In genomic region chr12:4276524-4277204, GRCh38 we compare ENCODE assay signal across 8 cellular contexts. TPM values are rescaled to one million over a fixed set of nuclear protein-coding genes. Genes with fewer than 3 reads are reported as not detected.
A peak's percentile ranks its signal among the peaks of the same experiment; 100 is the strongest.
DNase-seq lines count a peak whose midpoint lies in the region; ATAC-seq and TF ChIP-seq lines count a peak whose summit lies in the region.

No MANE protein-coding gene starts in this region.

- peak; percentile 40 for ATAC-seq in GM21529 (IDR thresholded peaks at IDR 0.05; ENCODE audit: unreplicated experiment)
- ATAC-seq in HG03039 (IDR thresholded peaks at IDR 0.05; ENCODE audit: unreplicated experiment): no peak

- peak overlapping the region; percentile 93 for H3K4me3 Mint-ChIP-seq in T-helper 2 cell treated with Interferon-gamma antibody and Interleukin-4, amounts not matched to agents 5 μg/mL and 100 μg/mL, for 36 hours

- peak in 13 of 14 donors; percentile 30 to 78 (median 66) for DNase-seq in C1 segment of cervical spinal cord (lab: John Stamatoyannopoulos, UW)
- DNase-seq in NCI-H128 (lab: John Stamatoyannopoulos, UW; ENCODE audit: unreplicated experiment): peak; percentile 70
- DNase-seq in T-helper 2 cell treated with Interferon-gamma antibody and Interleukin-4, amounts not matched to agents 5 μg/mL and 100 μg/mL, for 36 hours (ENCODE audit: low spot score): peak; percentile 79
- DNase-seq in ascending aorta (ENCODE audit: low spot score in 2 of 2): peak; percentile 63 to 95
- DNase-seq in right atrium auricular region (ENCODE audit: low spot score): peak; percentile 90
- DNase-seq in renal cortical epithelial cell (ENCODE audit: low read depth): peak; percentile 71

- no peaks in the 10 kb centered on the region for H3K9me3 ChIP-seq in ascending aorta
- H3K9me3 ChIP-seq in right atrium auricular region: no peaks in the 10 kb centered on the region

- peak overlapping the region; percentile 92 to 96 for H3K27ac ChIP-seq in ascending aorta
- peak overlapping the region; percentile 96 to 97 for H3K27ac ChIP-seq in right atrium auricular region

- H3K4me3 ChIP-seq in ascending aorta (peak overlapping the region; percentile 78 to 87), right atrium auricular region (peak overlapping the region in 1 of 2 donors; percentile 84)

- no peaks in the 10 kb centered on the region for H3K9me3 Mint-ChIP-seq in T-helper 2 cell treated with Interferon-gamma antibody and Interleukin-4, amounts not matched to agents 5 μg/mL and 100 μg/mL, for 36 hours

- no peaks in the 10 kb centered on the region for H3K27me3 Mint-ChIP-seq in T-helper 2 cell treated with Interferon-gamma antibody and Interleukin-4, amounts not matched to agents 5 μg/mL and 100 μg/mL, for 36 hours (ENCODE audit: low read depth)

- intact Hi-C loops in ascending aorta (cut with DNase I): loop anchor here (1.0 to 10.0 kb wide), 5 partner anchors 169 to 1382 kb away; partner anchors contain the start of gene TULP3

- peak overlapping the region; percentile 100 for H3K27ac Mint-ChIP-seq in T-helper 2 cell treated with Interferon-gamma antibody and Interleukin-4, amounts not matched to agents 5 μg/mL and 100 μg/mL, for 36 hours

- no peaks in the 10 kb centered on the region for H3K27me3 ChIP-seq in ascending aorta
- no peaks in the 10 kb centered on the region for H3K27me3 ChIP-seq in right atrium auricular region

- peaks cover 46% of the 10 kb centered on the region for H3K4me1 Mint-ChIP-seq in T-helper 2 cell treated with Interferon-gamma antibody and Interleukin-4, amounts not matched to agents 5 μg/mL and 100 μg/mL, for 36 hours (ENCODE audit: low read depth)

- H3K4me1 ChIP-seq in ascending aorta: peaks cover 12 to 50% of the 10 kb centered on the region in 2 donors
- peaks cover 0 to 76% of the 10 kb centered on the region in 2 donors for H3K4me1 ChIP-seq in right atrium auricular region

- H3K36me3 ChIP-seq in ascending aorta: peaks cover 14 to 45% of the 10 kb centered on the region in 2 donors
- H3K36me3 ChIP-seq in right atrium auricular region: peaks cover 41% of the 10 kb centered on the region

- TF ChIP-seq CTCF in ascending aorta (IDR thresholded peaks at IDR 0.05) (peak; percentile 90 to 96 (median 92)), right atrium auricular region (IDR thresholded peaks at IDR 0.05) (peak; percentile 44 to 96)

- H3K36me3 Mint-ChIP-seq in T-helper 2 cell treated with Interferon-gamma antibody and Interleukin-4, amounts not matched to agents 5 μg/mL and 100 μg/mL, for 36 hours (ENCODE audit: low read depth): peaks cover 75% of the 10 kb centered on the region

RNA-seq across cellular contexts. Expression of gene CCND2, which starts 3.1 kb away (rescaled TPM):
- 150 TPM for total RNA-seq in ascending aorta
- total RNA-seq in right atrium auricular region: 100 to 1,000 TPM; 151 to 165 TPM
- 45.7 and 91.3 TPM in 2 replicates for total RNA-seq in renal cortical epithelial cell

RNA-seq across cellular contexts. Expression of gene TIGAR, which starts 44.3 kb away (rescaled TPM):
- 4.4 TPM for total RNA-seq in ascending aorta
- total RNA-seq in right atrium auricular region: 1 to 10 TPM; 3.7 to 4.2 TPM
- 21.4 and 48.7 TPM in 2 replicates for total RNA-seq in renal cortical epithelial cell
